Comparison of ENCODE assay signal across 17 cellular contexts in genomic region chr20:61913423-61914225, GRCh38.
A peak's percentile ranks its signal among the peaks of the same experiment; 100 is the strongest.
DNase-seq lines count a peak whose midpoint lies in the region; ATAC-seq, FAIRE-seq and TF ChIP-seq lines count a peak whose summit lies in the region.
"Had no signal": no experiment of that assay in that cellular context is flagged by ENCODE, and none has a peak within 500 bp of the region (broad histone marks: within the 10 kb centered on the region; RNA-seq: fewer than 3 reads in every experiment).

No MANE protein-coding gene starts in this region.

- H3K9me2 ChIP-seq in Loucy (replicated peaks; ENCODE audit: low read depth, low read length): no peaks in the 10 kb centered on the region

- peaks cover 27% of the 10 kb centered on the region for H3K4me1 ChIP-seq in Loucy (ENCODE audit: insufficient read depth, low read length, poor library complexity, severe bottlenecking)
- H3K4me1 ChIP-seq in kidney (ENCODE audit: control insufficient read depth in 1 of 2, insufficient read depth in 1 of 2, low read depth in 1 of 2, low read length in 2 of 2): no peaks in the 10 kb centered on the region
- no peaks in the 10 kb centered on the region for H3K4me1 ChIP-seq in gastroesophageal sphincter
- H3K4me1 ChIP-seq: SJSA1 had no signal

- intact Hi-C loops in kidney (cut with DNase I) (no loop called here), left colon (cut with DNase I, micrococcal nuclease) (no loop called here)

- peak overlapping the region; percentile 63 for H3K4me2 ChIP-seq in Loucy (ENCODE audit: low read depth, low read length, poor library complexity, severe bottlenecking)

- no peaks in the 10 kb centered on the region for H4K20me1 ChIP-seq in Loucy (ENCODE audit: insufficient read depth, low read length, poor library complexity, severe bottlenecking)

- H3K4me3 ChIP-seq in Loucy (ENCODE audit: low read length, poor library complexity, severe bottlenecking) (peak overlapping the region; percentile 29), kidney (ENCODE audit: low read length in 2 of 2) (no peak overlapping the region), gastroesophageal sphincter (no peak overlapping the region)
- H3K4me3 ChIP-seq: MG63, SJSA1 had no signal

- H3K9me3 Mint-ChIP-seq in stimulated activated naive CD8-positive, alpha-beta T cell treated with anti-CD3 and anti-CD28 coated beads, Interleukin-15, amount 100 ng/mL, for 72 hours: no peaks in the 10 kb centered on the region

- no peak overlapping the region for H3K27ac ChIP-seq in kidney (ENCODE audit: low read depth in 2 of 2, low read length in 2 of 2)
- no peak overlapping the region for H3K27ac ChIP-seq in gastroesophageal sphincter
- H3K27ac ChIP-seq: SJSA1 had no signal

- H3K79me2 ChIP-seq in Loucy (ENCODE audit: insufficient read depth, low read length): no peaks in the 10 kb centered on the region

- H3K27me3 Mint-ChIP-seq in stimulated activated naive CD8-positive, alpha-beta T cell treated with anti-CD3 and anti-CD28 coated beads, Interleukin-15, amount 100 ng/mL, for 72 hours: peaks cover 16% of the 10 kb centered on the region

- H3K9ac ChIP-seq in Loucy (ENCODE audit: low read depth, low read length, poor library complexity, severe bottlenecking): peak overlapping the region; percentile 24
- no peak overlapping the region for H3K9ac ChIP-seq in kidney (ENCODE audit: low read length in 2 of 2)

- peaks cover 19% of the 10 kb centered on the region for H3K4me1 Mint-ChIP-seq in stimulated activated naive CD8-positive, alpha-beta T cell treated with anti-CD3 and anti-CD28 coated beads, Interleukin-15, amount 100 ng/mL, for 72 hours

- peaks cover 2% of the 10 kb centered on the region; the same call in 1 of the 2 replicates for H3F3A ChIP-seq in Loucy (ENCODE audit: low read depth)

- FAIRE-seq in kidney (lab: Jason Lieb, UNC): no peak

- H3K36me3 ChIP-seq in Loucy (ENCODE audit: insufficient read depth, low read length) (peaks cover 21% of the 10 kb centered on the region; the same call in 1 of the 2 replicates), kidney (ENCODE audit: control insufficient read depth in 1 of 2, insufficient read depth in 2 of 2, low read length in 2 of 2) (no peaks in the 10 kb centered on the region), gastroesophageal sphincter (no peaks in the 10 kb centered on the region)
- H3K36me3 ChIP-seq: MG63, SJSA1 had no signal

- DNase-seq in stimulated activated naive CD8-positive, alpha-beta T cell treated with anti-CD3 and anti-CD28 coated beads, Interleukin-15, amount 100 ng/mL, for 72 hours: no peak
- no peak for DNase-seq in stimulated activated naive CD8-positive, alpha-beta T cell treated with anti-CD3 and anti-CD28 coated beads, Interleukin-15, Interleukin-2, amounts not matched to agents 100 U/mL and 50 U/mL, for 24 hours
- DNase-seq in kidney: peak; percentile 39
- DNase-seq in left colon: no peak
- DNase-seq: DMS153, EL, KBM-7, MG63, NCI-H1092 treated with DMSO at 0.1 percent for 48 hours, NCI-H1694, NCI-H510A treated with DMSO at 0.1 percent for 48 hours, SW 1271 had no signal

- no peak overlapping the region for H2AFZ ChIP-seq in Loucy (ENCODE audit: low read length)

- no peak overlapping the region for H3K27ac Mint-ChIP-seq in stimulated activated naive CD8-positive, alpha-beta T cell treated with anti-CD3 and anti-CD28 coated beads, Interleukin-15, amount 100 ng/mL, for 72 hours

- no peak overlapping the region for H3K4me3 Mint-ChIP-seq in stimulated activated naive CD8-positive, alpha-beta T cell treated with anti-CD3 and anti-CD28 coated beads, Interleukin-15, amount 100 ng/mL, for 72 hours

- 73 to 86% methylated on average over 3 to 4 of the region's 18 CpGs for WGBS in gastroesophageal sphincter (ENCODE audit: low coverage in 1 of 2), 2 donors

- H3K27me3 ChIP-seq in Loucy (ENCODE audit: insufficient read depth, low read length, poor library complexity, severe bottlenecking) (no peaks in the 10 kb centered on the region), gastroesophageal sphincter (peaks cover 32% of the 10 kb centered on the region)
- H3K27me3 ChIP-seq: MG63 had no signal

- H3K9me3 ChIP-seq in Loucy (ENCODE audit: insufficient read depth, low read depth, low read length) (no peaks in the 10 kb centered on the region), kidney (ENCODE audit: control insufficient read depth in 1 of 2, low read length in 2 of 2) (peaks cover 2 to 12% of the 10 kb centered on the region in 2 donors), gastroesophageal sphincter (peaks cover 0 to 11% (median 0%) of the 10 kb centered on the region in 3 donors)
- H3K9me3 ChIP-seq: MG63 had no signal

- TF ChIP-seq CTCF in Loucy (conservative IDR thresholded peaks at IDR 0.05; ENCODE audit: low read length) (no peak), kidney (IDR thresholded peaks at IDR 0.05; ENCODE audit: borderline replicate concordance, extremely low read depth, insufficient read depth) (no peak), gastroesophageal sphincter (IDR thresholded peaks at IDR 0.05) (no peak)

- peak; percentile 45 for ATAC-seq in stimulated activated naive CD8-positive, alpha-beta T cell treated with anti-CD3 and anti-CD28 coated beads, Interleukin-15, amount 100 ng/mL, for 72 hours
- no peak for ATAC-seq in stimulated activated naive CD8-positive, alpha-beta T cell treated with anti-CD3 and anti-CD28 coated beads, Interleukin-15, Interleukin-2, amounts not matched to agents 100 U/mL and 50 U/mL, for 24 hours
- ATAC-seq in HG02623 (IDR thresholded peaks at IDR 0.05; ENCODE audit: unreplicated experiment) (no peak), gastroesophageal sphincter (no peak), left colon (no peak)
- ATAC-seq: HCT116 had no signal

- no peak for TF ChIP-seq EP300 in gastroesophageal sphincter (IDR thresholded peaks at IDR 0.05)

- no peak for TF ChIP-seq POLR2A in gastroesophageal sphincter (IDR thresholded peaks at IDR 0.05)
